Comparison of ENCODE assay signal across 24 cellular contexts in genomic region chr14:77190977-77191376, GRCh38. TPM values are rescaled to one million over a fixed set of nuclear protein-coding genes. Genes with fewer than 3 reads are reported as not detected.
A peak's percentile ranks its signal among the peaks of the same experiment; 100 is the strongest.
DNase-seq lines count a peak whose midpoint lies in the region; ATAC-seq, FAIRE-seq and TF ChIP-seq lines count a peak whose summit lies in the region.
"Had no signal": no experiment of that assay in that cellular context is flagged by ENCODE, and none has a peak within 500 bp of the region (broad histone marks: within the 10 kb centered on the region; RNA-seq: fewer than 3 reads in every experiment).

No MANE protein-coding gene starts in this region.

- FAIRE-seq in A549 (lab: Jason Lieb, UNC), result no peak
- FAIRE-seq: GM12891 had no signal

- 12% methylated on average over 1 of the region's 1 CpG for WGBS in A549 (ENCODE audit: missing lambda C conversion rate)

- H3K27ac ChIP-seq in A549 (no peak overlapping the region), GM23338 (ENCODE audit: low read depth) (no peak overlapping the region), foreskin keratinocyte (no peak overlapping the region), lower lobe of right lung (no peak overlapping the region)
- H3K27ac ChIP-seq: GM23248 had no signal

- H3K9me2 ChIP-seq in GM23338 (ENCODE audit: insufficient read depth), result no peaks in the 10 kb centered on the region

- no peaks in the 10 kb centered on the region for H3K9me3 ChIP-seq in A549
- H3K9me3 ChIP-seq in lower lobe of right lung, result no peaks in the 10 kb centered on the region
- H3K9me3 ChIP-seq: BE2C had no signal

- H3K27ac Mint-ChIP-seq in GM23338, result no peak overlapping the region
- H3K27ac Mint-ChIP-seq in osteocyte (ENCODE audit: unreplicated experiment), result no peak overlapping the region

- no peaks in the 10 kb centered on the region for H3K36me3 ChIP-seq in GM23338 (ENCODE audit: insufficient read depth)
- H3K36me3 ChIP-seq in lower lobe of right lung, result no peaks in the 10 kb centered on the region
- H3K36me3 ChIP-seq: BE2C had no signal

- TF ChIP-seq RAD21 in A549 (conservative IDR thresholded peaks at IDR 0.05 in 1 of 2, IDR thresholded peaks at IDR 0.05 in 1 of 2), result no peak

- intact Hi-C loops in lower lobe of right lung (cut with DNase I), result no loop called here

- H3K27me3 Mint-ChIP-seq in GM23338 (ENCODE audit: insufficient read depth, low read depth, poor library complexity) (peaks cover 5% of the 10 kb centered on the region), osteocyte (ENCODE audit: unreplicated experiment) (peaks cover 22% of the 10 kb centered on the region)

- TF ChIP-seq EP300 in A549 (IDR thresholded peaks at IDR 0.05), result no peak

- no peaks in the 10 kb centered on the region for H3F3A ChIP-seq in GM23338 (replicated peaks; ENCODE audit: low read depth)

- POLR2A ChIA-PET in A549 (lab: Yijun Ruan, JAX), result no interaction called here

- H3K4me3 ChIP-seq in A549, result no peak overlapping the region
- H3K4me3 ChIP-seq in GM23338, result no peak overlapping the region
- H3K4me3 ChIP-seq in lower lobe of right lung, result no peak overlapping the region
- H3K4me3 ChIP-seq: GM23248 had no signal

- no peaks in the 10 kb centered on the region for H3K27me3 ChIP-seq in GM23338 (ENCODE audit: insufficient read depth)
- peaks cover 16% of the 10 kb centered on the region for H3K27me3 ChIP-seq in foreskin keratinocyte
- no peaks in the 10 kb centered on the region for H3K27me3 ChIP-seq in lower lobe of right lung (ENCODE audit: low read depth)
- H3K27me3 ChIP-seq: BE2C had no signal

- H2AFZ ChIP-seq in GM23338, result no peak overlapping the region
- H2AFZ ChIP-seq: GM23248 had no signal

- H3K79me2 ChIP-seq in GM23338 (replicated peaks; ENCODE audit: insufficient read depth), result no peaks in the 10 kb centered on the region

- H4K20me1 ChIP-seq in GM23338 (replicated peaks; ENCODE audit: insufficient read depth), result no peaks in the 10 kb centered on the region; the same call in none of the 2 replicates

- TF ChIP-seq POLR2A in A549 (IDR thresholded peaks at IDR 0.05; ENCODE audit: low read length), result no peak

- H3K4me1 ChIP-seq in A549, result no peaks in the 10 kb centered on the region; the same call in 2 of the 3 replicates
- H3K4me1 ChIP-seq in GM23338 (ENCODE audit: insufficient read depth), result 0 out of 2 replicates have a peak, but pooled peaks cover 5% of the 10 kb centered on the region
- H3K4me1 ChIP-seq in foreskin keratinocyte, result no peaks in the 10 kb centered on the region
- H3K4me1 ChIP-seq in lower lobe of right lung, result no peaks in the 10 kb centered on the region
- H3K4me1 ChIP-seq: BE2C had no signal

- no peaks in the 10 kb centered on the region for H3K36me3 Mint-ChIP-seq in GM23338 (ENCODE audit: low read depth)
- no peaks in the 10 kb centered on the region for H3K36me3 Mint-ChIP-seq in osteocyte (ENCODE audit: unreplicated experiment)

- H3K4me2 ChIP-seq in A549, result no peak overlapping the region
- no peak overlapping the region for H3K4me2 ChIP-seq in GM23338

- ATAC-seq in A549 (peak; percentile 52 to 58; a peak in 3 of 6 replicates), GM23338 (no peak), foreskin keratinocyte (no peak), lower lobe of right lung (no peak)

- H3K9me3 Mint-ChIP-seq in GM23338 (no peaks in the 10 kb centered on the region), osteocyte (ENCODE audit: unreplicated experiment) (no peaks in the 10 kb centered on the region)

- TF ChIP-seq CTCF in A549 (IDR thresholded peaks at IDR 0.05), result no peak
- TF ChIP-seq CTCF in GM23338 (conservative IDR thresholded peaks at IDR 0.05; ENCODE audit: low read depth in 2 of 2), result peak in 1 of 2 experiments; percentile 38; a peak in 3 of 4 replicates
- peak; percentile 18 for TF ChIP-seq CTCF in foreskin keratinocyte (conservative IDR thresholded peaks at IDR 0.05)
- TF ChIP-seq CTCF in lower lobe of right lung (IDR thresholded peaks at IDR 0.05), result no peak
- no peak for TF ChIP-seq CTCF in osteocyte (IDR thresholded peaks at IDR 0.05)

- H3K4me1 Mint-ChIP-seq in GM23338, result peaks cover 13% of the 10 kb centered on the region
- no peaks in the 10 kb centered on the region for H3K4me1 Mint-ChIP-seq in osteocyte (ENCODE audit: unreplicated experiment)

- H3K4me3 Mint-ChIP-seq in GM23338, result no peak overlapping the region
- no peak overlapping the region for H3K4me3 Mint-ChIP-seq in osteocyte (ENCODE audit: unreplicated experiment)

- DNase-seq in A549 (ENCODE audit: low read depth in 1 of 2, low spot score in 1 of 2), result no peak
- peak; percentile 40 for DNase-seq in GM23338 (ENCODE audit: low spot score)
- DNase-seq in RKO (ENCODE audit: low spot score), result peak; percentile 20
- DNase-seq in foreskin keratinocyte, result no peak
- no peak for DNase-seq in lower lobe of right lung
- DNase-seq in osteocyte (ENCODE audit: extremely low spot score, unreplicated experiment), result no peak
- no peak for DNase-seq in NCI-H69 (lab: John Stamatoyannopoulos, UW)
- no peak for DNase-seq in kidney tubule cell (ENCODE audit: low spot score)
- DNase-seq: BE2C, DND-41, GM23248, HCEC 1CT, KG1, MV-4-11, NCI-H1105 treated with DMSO at 0.1 percent for 48 hours, NCI-H2029 treated with DMSO at 0.1 percent for 48 hours, NCI-H2171 treated with DMSO at 0.1 percent for 48 hours, NCI-H446, NCI-H526, RPMI8226, SHP77 treated with DMSO at 0.1 percent for 48 hours had no signal

- CTCF ChIA-PET in A549 (lab: Yijun Ruan, JAX), result interaction anchor here (1.1 kb wide), 2 partner anchors 67 to 124 kb away, joined by 3 read pairs; no protein-coding TSS in a partner anchor

TF ChIP-seq in A549, 52 proteins besides CTCF, POLR2A, EP300 and RAD21 (continues in another document):
- no peak for TF ChIP-seq RARB (CRISPR knock-in tag; IDR thresholded peaks at IDR 0.05)
- TF ChIP-seq HOXB13 (CRISPR knock-in tag; IDR thresholded peaks at IDR 0.05; ENCODE audit: low read depth), result no peak
- TF ChIP-seq KDM1A (IDR thresholded peaks at IDR 0.05; ENCODE audit: low read depth), result no peak
- TF ChIP-seq ATOH8 (CRISPR knock-in tag; IDR thresholded peaks at IDR 0.05; ENCODE audit: low read depth), result no peak
- no peak for TF ChIP-seq ESRRA (IDR thresholded peaks at IDR 0.05; ENCODE audit: borderline replicate concordance, low read length)
- no peak for TF ChIP-seq GATA3 (IDR thresholded peaks at IDR 0.05; ENCODE audit: borderline replicate concordance)
- no peak for TF ChIP-seq CEBPB (IDR thresholded peaks at IDR 0.05)
- no peak for TF ChIP-seq PHF8 (IDR thresholded peaks at IDR 0.05; ENCODE audit: borderline replicate concordance, low read depth)
- TF ChIP-seq FOSB (CRISPR knock-in tag; IDR thresholded peaks at IDR 0.05), result no peak
- no peak for TF ChIP-seq RCOR1 (IDR thresholded peaks at IDR 0.05; ENCODE audit: low read depth, low read length)

TF ChIP-seq in GM23338, 12 proteins besides CTCF, POLR2A, EP300 and RAD21 (continues in another document):
- TF ChIP-seq JUNB (IDR thresholded peaks at IDR 0.05; ENCODE audit: unreplicated experiment) (no peak), STAT1 (IDR thresholded peaks at IDR 0.05; ENCODE audit: unreplicated experiment) (no peak)

RNA-seq across cellular contexts. Expression of gene TMEM63C, which starts 9.4 kb away (rescaled TPM):
- 0.57 and 0.86 TPM in 2 replicates for polyA plus RNA-seq in A549 (2011; rRNA removed)
- polyA plus RNA-seq in A549 (2012; cell fraction: cytosol; rRNA removed), result 0.26 and 0.40 TPM in 2 replicates
- 0.72 and 0.82 TPM in 2 replicates for polyA plus RNA-seq in A549 (2012; cell fraction: nucleus; rRNA removed)
- polyA plus RNA-seq in A549 (2017; fragmentation: RNase III; extraction: RNeasy Plus Mini Kit Qiagen cat#74134 plus additional on column Dnase treatment), result 0.43 to 0.91 TPM (median 0.73 TPM) in 3 replicates
- 1.2 and 2.1 TPM in 2 replicates for polyA minus RNA-seq in A549 (2011; rRNA and poly(A)+ RNA removed)
- 6.3 and 6.4 TPM in 2 replicates for total RNA-seq in GM23338 (2014; rRNA removed; shearing (Covaris generic))
- 1.2 and 2.1 TPM in 2 replicates for polyA plus RNA-seq in GM23338 (2016; fragmentation: Nextera tagmentation; extraction: Ambion mirVana)
- total RNA-seq in foreskin keratinocyte, result 0.49 and 0.65 TPM in 2 replicates
- polyA plus RNA-seq in foreskin keratinocyte, result 0.39 and 0.50 TPM in 2 replicates
- 0.27 TPM for total RNA-seq in lower lobe of right lung
- total RNA-seq in osteocyte, result 0.11 and 0.39 TPM in 2 replicates
- total RNA-seq: G401, GM23248, HT1080 had no signal
- polyA plus RNA-seq: GM23248 had no signal

RNA-seq across cellular contexts. Expression of gene ZDHHC22, which starts 49.4 kb away (rescaled TPM):
- polyA plus RNA-seq in A549 (2011; rRNA removed) (0.04 and 0.11 TPM in 2 replicates), A549 (2017; fragmentation: RNase III; extraction: RNeasy Plus Mini Kit Qiagen cat#74134 plus additional on column Dnase treatment) (0.16 to 0.28 TPM (median 0.23 TPM) in 3 replicates), GM23338 (2016; fragmentation: Nextera tagmentation; extraction: Ambion mirVana) (14.7 and 17.6 TPM in 2 replicates), foreskin keratinocyte (not detected in 2 replicates)
- polyA plus RNA-seq in A549 (2012; cell fraction: cytosol; rRNA removed), result 0.08 and 0.10 TPM in 2 replicates
- 0.10 and 0.12 TPM in 2 replicates for polyA plus RNA-seq in A549 (2012; cell fraction: nucleus; rRNA removed)
- 0.08 TPM in 1 of 2 replicates, not detected in the other for polyA minus RNA-seq in A549 (2011; rRNA and poly(A)+ RNA removed)
- total RNA-seq in GM23338 (2014; rRNA removed; shearing (Covaris generic)), result 29.3 and 32.1 TPM in 2 replicates
- total RNA-seq in foreskin keratinocyte (not detected in 2 replicates), lower lobe of right lung (not detected), osteocyte (0.10 and 0.16 TPM in 2 replicates)
- total RNA-seq: G401, GM23248 had no signal
- polyA plus RNA-seq: GM23248 had no signal

Comparison
In these comparisons a context has a peak if more than half of its experiments do, and no peak if none do; other contexts are left out.
1. ATAC-seq: peak in A549 (2 of 2); none in GM23338 (single experiment), foreskin keratinocyte (single experiment) and lower lobe of right lung (0 of 2).
2. DNase-seq: peak in GM23338 (single experiment) and RKO (single experiment); none in A549 (0 of 2), foreskin keratinocyte (0 of 2), lower lobe of right lung (single experiment), osteocyte (single experiment), NCI-H69 (single experiment) and kidney tubule cell (single experiment).
3. RNA of gene ZDHHC22, which starts 49.4 kb away (total RNA-seq): 29.3 to 32.1 TPM in GM23338; 0.10 to 0.16 TPM in osteocyte, not detected in foreskin keratinocyte and not detected in lower lobe of right lung (single experiment); every median in the first group is over 10 times any median in the second.